ENCODE assay signal across 8 cellular contexts in genomic region chr4:1726146-1726934, GRCh38. TPM values are rescaled to one million over a fixed set of nuclear protein-coding genes. Genes with fewer than 3 reads are reported as not detected.
A peak's percentile ranks its signal among the peaks of the same experiment; 100 is the strongest.
DNase-seq lines count a peak whose midpoint lies in the region; ATAC-seq and TF ChIP-seq lines count a peak whose summit lies in the region.

No MANE protein-coding gene starts in this region.

- intact Hi-C loops in left ventricle myocardium superior (cut with micrococcal nuclease): no loop called here
- intact Hi-C loops in sigmoid colon (cut with DNase I): loop anchor here (1.0 to 10.0 kb wide), 2 partner anchors 33 to 82 kb away; no protein-coding TSS in a partner anchor

- H3K4me3 ChIP-seq in sigmoid colon: no peak overlapping the region

- peak overlapping the region in 3 of 4 donors; percentile 1 to 47 (median 47) for H3K27ac ChIP-seq in sigmoid colon

- H3K36me3 ChIP-seq in sigmoid colon: peaks cover 0 to 38% (median 8%) of the 10 kb centered on the region in 4 donors

- TF ChIP-seq EP300 in sigmoid colon (IDR thresholded peaks at IDR 0.05): no peak

- no peaks in the 10 kb centered on the region for H3K9me3 ChIP-seq in sigmoid colon

- TF ChIP-seq POLR2A in sigmoid colon (IDR thresholded peaks at IDR 0.05): no peak

- peaks cover 0 to 24% (median 15%) of the 10 kb centered on the region in 4 donors for H3K4me1 ChIP-seq in sigmoid colon

- TF ChIP-seq CTCF in sigmoid colon (IDR thresholded peaks at IDR 0.05): peak; percentile 84 to 97 (median 91)

- ATAC-seq in left ventricle myocardium superior: peak; percentile 62
- ATAC-seq in HG02642 (IDR thresholded peaks at IDR 0.05; ENCODE audit: poor library complexity, unreplicated experiment): no peak

- H3K27me3 ChIP-seq in sigmoid colon: no peaks in the 10 kb centered on the region

- DNase-seq in SHP77 (lab: John Stamatoyannopoulos, UW): peak; percentile 48
- no peak for DNase-seq in SHP77 treated with DMSO at 0.1 percent for 48 hours (lab: John Stamatoyannopoulos, UW)
- DNase-seq in NCI-H1694 (lab: John Stamatoyannopoulos, UW): peak; percentile 72
- DNase-seq in T-helper 9 cell: peak; percentile 94
- DNase-seq in amygdala (lab: John Stamatoyannopoulos, UW): peak in 55 of 56 donors; percentile 24 to 97 (median 75)
- DNase-seq in left ventricle myocardium superior: peak; percentile 94
- DNase-seq in sigmoid colon: peak; percentile 91

- WGBS in sigmoid colon, 2 donors: 46 to 60% methylated on average over 17 of the region's 17 CpGs

RNA-seq across cellular contexts. Expression of gene TACC3, which starts 5.0 kb away (rescaled TPM):
- total RNA-seq in left ventricle myocardium superior (6.4 TPM), sigmoid colon (10 to 100 TPM in 1 of 4 donors, 1 to 10 TPM in 3; 4.3 to 13.0 (median 6.9) TPM)
- 10 to 100 TPM in 2 of 3 donors, 1 to 10 TPM in 1; 4.8 to 55.9 (median 11.8) TPM for polyA plus RNA-seq in sigmoid colon

RNA-seq across cellular contexts. Expression of gene TMEM129, which starts 5.2 kb away (rescaled TPM):
- 31.2 TPM for total RNA-seq in left ventricle myocardium superior
- total RNA-seq in sigmoid colon: 10 to 100 TPM; 40.6 to 51.4 (median 49.2) TPM
- 10 to 100 TPM; 16.9 to 42.4 (median 18.6) TPM for polyA plus RNA-seq in sigmoid colon

RNA-seq across cellular contexts. Expression of gene SLBP, which starts 14.2 kb away (rescaled TPM):
- 14.3 TPM for total RNA-seq in left ventricle myocardium superior
- 10 to 100 TPM; 32.3 to 48.9 (median 40.2) TPM for total RNA-seq in sigmoid colon
- 10 to 100 TPM; 34.0 to 36.0 (median 35.8) TPM for polyA plus RNA-seq in sigmoid colon

RNA-seq across cellular contexts. Expression of gene FAM53A, which starts 42.2 kb away (rescaled TPM):
- 1.3 TPM for total RNA-seq in left ventricle myocardium superior
- total RNA-seq in sigmoid colon: 1 to 10 TPM in 3 of 4 donors, under 1 TPM in 1; 0.82 to 4.1 (median 1.7) TPM
- polyA plus RNA-seq in sigmoid colon: 1 to 10 TPM in 2 of 3 donors, under 1 TPM in 1; 0.23 to 1.8 (median 1.4) TPM
